In genomic region chr11:12717851-12718291, GRCh38 we compare ENCODE assay signal across 8 cellular contexts. TPM values are rescaled to one million over a fixed set of nuclear protein-coding genes. Genes with fewer than 3 reads are reported as not detected.
A peak's percentile ranks its signal among the peaks of the same experiment; 100 is the strongest.
DNase-seq lines count a peak whose midpoint lies in the region; ATAC-seq, FAIRE-seq and TF ChIP-seq lines count a peak whose summit lies in the region.

No MANE protein-coding gene starts in this region.

- POLR2A ChIA-PET in H1 (lab: Charles Lee; ENCODE audit: partially characterized antibody): no interaction called here

- in situ Hi-C loops in GM13976 (cut with MboI; ENCODE audit: low sequenced_read_pairs, unreplicated experiment): no loop called here

- no peak overlapping the region for H3K56ac ChIP-seq in H1 (replicated peaks; ENCODE audit: insufficient read length, low read depth, low read length)

- no peak overlapping the region for H3K4me3 ChIP-seq in H1 (ENCODE audit: extremely low read depth in 1 of 4, insufficient read depth in 2 of 4, low read depth in 3 of 4, low read length in 4 of 4)

- H2BK15ac ChIP-seq in H1 (ENCODE audit: low read length): no peak overlapping the region; the same call in 1 of the 2 replicates

- DNase-seq in GM13976 (ENCODE audit: low spot score) (peak; percentile 33), RPMI7951 (ENCODE audit: low read depth) (peak; percentile 83), H1 (ENCODE audit: low read depth in 1 of 2, low spot score in 2 of 2) (peak in 1 of 2 experiments; percentile 43), NCI-H2081 treated with DMSO at 0.1 percent for 48 hours (lab: John Stamatoyannopoulos, UW) (no peak), left ventricle myocardium superior (no peak), NCI-H748 (lab: John Stamatoyannopoulos, UW; ENCODE audit: unreplicated experiment) (no peak), NCI-H2029 treated with DMSO at 0.1 percent for 48 hours (lab: John Stamatoyannopoulos, UW) (no peak)

- no peak overlapping the region; a peak in 1 of 4 replicates for H3K4me2 ChIP-seq in H1 (ENCODE audit: insufficient read depth in 1 of 2, low read depth in 2 of 2, low read length in 2 of 2)

- CTCF ChIA-PET in H1 (lab: Charles Lee; ENCODE audit: partially characterized antibody): interaction anchor here (0.7 to 2.1 kb wide), 3 partner anchors 15 to 75 kb away, joined by 3 to 5 read pairs (median 4); no protein-coding TSS in a partner anchor

- H3K27ac ChIP-seq in H1 (ENCODE audit: low read depth, low read length): no peak overlapping the region

- no peak overlapping the region for H3K14ac ChIP-seq in H1 (ENCODE audit: insufficient read length)

- no peak for TF ChIP-seq EP300 in H1 (IDR thresholded peaks at IDR 0.05; ENCODE audit: borderline replicate concordance in 1 of 2, low read depth in 2 of 2, low read length in 2 of 2)

- H2AFZ ChIP-seq in H1 (ENCODE audit: low read length): no peak overlapping the region

- no peak for TF ChIP-seq RAD21 in H1 (IDR thresholded peaks at IDR 0.05 in 1 of 2, conservative IDR thresholded peaks at IDR 0.05 in 1 of 2; ENCODE audit: low read depth in 2 of 2, low read length in 2 of 2)

- H3K27me3 ChIP-seq in H1 (replicated peaks in 1 of 4; ENCODE audit: control insufficient read depth in 3 of 4, extremely low read depth in 1 of 4, insufficient read depth in 3 of 4, low read length in 3 of 4): no peaks in the 10 kb centered on the region

- H3K9ac ChIP-seq in H1 (replicated peaks in 1 of 4; ENCODE audit: extremely low read depth in 1 of 4, low read depth in 3 of 4, low read length in 3 of 4): no peak overlapping the region

- no peaks in the 10 kb centered on the region for H3K9me3 ChIP-seq in H1 (ENCODE audit: insufficient read depth in 2 of 2, low read depth in 1 of 2, low read length in 1 of 2)

- TF ChIP-seq CTCF in GM13976 (IDR thresholded peaks at IDR 0.05; ENCODE audit: borderline replicate concordance, control extremely low read depth, extremely low read depth, insufficient read depth, missing control alignments) (no peak), H1 (IDR thresholded peaks at IDR 0.05; ENCODE audit: control extremely low read depth in 1 of 3, insufficient read depth in 1 of 3, low read depth in 1 of 3, low read length in 3 of 3) (no peak)

- no peak overlapping the region for H4K5ac ChIP-seq in H1 (ENCODE audit: insufficient read length, low read depth, low read length)

- ATAC-seq in GM21825 (IDR thresholded peaks at IDR 0.05; ENCODE audit: unreplicated experiment) (peak; percentile 83), left ventricle myocardium superior (no peak)

- FAIRE-seq in H1 (lab: Jason Lieb, UNC): no peak

- H3K23me2 ChIP-seq in H1 (ENCODE audit: low read depth, low read length): no peaks in the 10 kb centered on the region

- H3K4me1 ChIP-seq in H1 (replicated peaks in 1 of 4; ENCODE audit: control insufficient read depth in 3 of 4, insufficient read depth in 4 of 4, low read length in 3 of 4): peaks cover 11 to 32% (median 20%) of the 10 kb centered on the region in 4 experiments

- H3K23ac ChIP-seq in H1 (ENCODE audit: insufficient read length): no peak overlapping the region

- H2AK5ac ChIP-seq in H1 (ENCODE audit: low read depth, low read length): peak overlapping the region; percentile 85; the same call in 1 of the 2 replicates

- H2BK12ac ChIP-seq in H1 (ENCODE audit: low read depth, low read length): no peak overlapping the region

- intact Hi-C loops in left ventricle myocardium superior (cut with micrococcal nuclease): no loop called here

- no peak overlapping the region for H2BK5ac ChIP-seq in H1 (ENCODE audit: low read depth, low read length)

- no peak overlapping the region for H3K18ac ChIP-seq in H1 (ENCODE audit: extremely low read depth, low read length)

- H4K8ac ChIP-seq in H1 (ENCODE audit: extremely low read depth, insufficient read depth, low read length): no peak overlapping the region

- peaks cover 4 to 28% of the 10 kb centered on the region in 2 experiments for H4K20me1 ChIP-seq in H1 (replicated peaks in 1 of 2; ENCODE audit: control insufficient read depth in 1 of 2, insufficient read depth in 2 of 2, low read length in 2 of 2)

- H3K4ac ChIP-seq in H1 (replicated peaks; ENCODE audit: insufficient read length, low read depth, low read length): no peak overlapping the region

- H4K91ac ChIP-seq in H1 (replicated peaks; ENCODE audit: insufficient read length, low read length): no peak overlapping the region

- TF ChIP-seq POLR2A in H1 (IDR thresholded peaks at IDR 0.05; ENCODE audit: control extremely low read depth in 1 of 2, low read depth in 2 of 2, low read length in 2 of 2): no peak

- H3K79me1 ChIP-seq in H1 (ENCODE audit: low read depth, low read length): peaks cover 7% of the 10 kb centered on the region; the same call in 1 of the 2 replicates

- 86% methylated on average over 5 of the region's 5 CpGs; no CpG with 5 or more reads in 1 of the 2 experiments for WGBS in H1 (ENCODE audit: extremely low coverage in 1 of 2, insufficient coverage in 1 of 2, insufficient read length in 1 of 2, insufficient replicate concordance in 2 of 2, low coverage in 1 of 2, low lambda C conversion rate in 2 of 2, missing lambda C conversion rate in 1 of 2), 2 experiments

- peaks cover 3 to 88% of the 10 kb centered on the region in 2 experiments for H3K79me2 ChIP-seq in H1 (ENCODE audit: control insufficient read depth in 1 of 2, insufficient read depth in 2 of 2, low read length in 2 of 2)

- H3K36me3 ChIP-seq in H1 (ENCODE audit: control insufficient read depth in 2 of 4, insufficient read depth in 4 of 4, low read length in 3 of 4): no peaks in the 10 kb centered on the region

- no peak overlapping the region for H2BK120ac ChIP-seq in H1 (replicated peaks; ENCODE audit: low read depth, low read length)

- no peak overlapping the region for H2BK20ac ChIP-seq in H1 (ENCODE audit: low read length)

TF ChIP-seq in H1, 55 proteins besides CTCF, POLR2A, EP300 and RAD21:
- TF ChIP-seq YY1 (IDR thresholded peaks at IDR 0.05; ENCODE audit: low read depth, low read length): no peak
- TF ChIP-seq SP2 (IDR thresholded peaks at IDR 0.05; ENCODE audit: low read length): no peak
- TF ChIP-seq TCF12 (IDR thresholded peaks at IDR 0.05; ENCODE audit: low read depth, low read length): no peak
- no peak for TF ChIP-seq RFX5 (IDR thresholded peaks at IDR 0.05; ENCODE audit: borderline replicate concordance, low read depth, low read length)
- TF ChIP-seq RBBP5 (IDR thresholded peaks at IDR 0.05; ENCODE audit: borderline replicate concordance, low read depth, low read length): no peak
- no peak for TF ChIP-seq JUND (IDR thresholded peaks at IDR 0.05; ENCODE audit: low read length)
- TF ChIP-seq CREB1 (IDR thresholded peaks at IDR 0.05): no peak

RNA-seq across cellular contexts. Expression of gene TEAD1, which starts 43.6 kb away (rescaled TPM):
- total RNA-seq in RPMI7951 (2014; rRNA removed; shearing (Covaris generic)): 51.6 and 53.3 TPM in 2 replicates
- 62.8 and 67.4 TPM in 2 replicates for total RNA-seq in H1 (2021; fragmentation: NEBNext Ultra II Directional; extraction: Animal tissue kit (Norgen Biotek cat#: 25700))
- polyA plus RNA-seq in H1 (2011; rRNA removed): 15.6 and 17.2 TPM in 2 replicates
- 19.0 TPM for polyA plus RNA-seq in H1 (2011; cell fraction: cytosol; rRNA removed)
- 31.2 TPM for polyA plus RNA-seq in H1 (2011; cell fraction: nucleus; rRNA removed)
- 15.4 to 30.4 TPM (median 23.4 TPM) in 4 replicates for polyA plus RNA-seq in H1 (2012, experiment 1 of 2)
- 1.0 TPM for polyA plus RNA-seq in H1 (2012, experiment 2 of 2)
- 20.0 TPM for polyA plus RNA-seq in H1 (2013, experiment 1 of 2)
- polyA plus RNA-seq in H1 (2013, experiment 2 of 2): 19.5 TPM
- 54.9 and 60.0 TPM in 2 replicates for polyA minus RNA-seq in H1 (2011; rRNA and poly(A)+ RNA removed)
- polyA minus RNA-seq in H1 (2011; cell fraction: cytosol; rRNA and poly(A)+ RNA removed): 29.1 TPM
- polyA minus RNA-seq in H1 (2011; cell fraction: nucleus; rRNA and poly(A)+ RNA removed): 73.7 TPM
- total RNA-seq in left ventricle myocardium superior: 127 TPM

Comparison
In these comparisons a context has a peak if more than half of its experiments do, and no peak if none do; other contexts are left out.
1. DNase-seq: peak in GM13976 (single experiment) and RPMI7951 (single experiment); none in NCI-H2081 treated with DMSO at 0.1 percent for 48 hours (single experiment), left ventricle myocardium superior (single experiment), NCI-H748 (single experiment) and NCI-H2029 treated with DMSO at 0.1 percent for 48 hours (single experiment).